ENCODE assay signal across 27 cellular contexts in genomic region chrX:34768290-34768689, GRCh38.
"Had no signal": no experiment of that assay in that cellular context is flagged by ENCODE, and none has a peak within 500 bp of the region (broad histone marks: within the 10 kb centered on the region; RNA-seq: fewer than 3 reads in every experiment).

No MANE protein-coding gene starts in this region.

- H3K27me3 ChIP-seq: body of pancreas, esophagus squamous epithelium, gastroesophageal sphincter, heart right ventricle had no signal

- H3K9me3 Mint-ChIP-seq: activated CD8-positive, alpha-beta T cell treated with anti-CD3 and anti-CD28 coated beads for 36 hours; activated T-cell treated with anti-CD3 and anti-CD28 coated beads, Interleukin-2, amount 50 U/mL, for 4 hours had no signal

- H3K36me3 ChIP-seq: esophagus squamous epithelium, gastroesophageal sphincter, heart right ventricle had no signal

- H3K4me3 ChIP-seq: body of pancreas, esophagus squamous epithelium, gastroesophageal sphincter, heart right ventricle had no signal

- H3K27me3 Mint-ChIP-seq: activated CD8-positive, alpha-beta T cell treated with anti-CD3 and anti-CD28 coated beads for 36 hours; activated naive CD8-positive, alpha-beta T cell; activated T-helper 17 cell treated with anti-CD3 and anti-CD28 coated beads, Interleukin-2, amount 50 U/mL, for 72 hours; effector memory CD8-positive, alpha-beta T cell had no signal

- H3K4me1 Mint-ChIP-seq: activated T-helper 17 cell treated with anti-CD3 and anti-CD28 coated beads, Interleukin-2, amount 50 U/mL, for 72 hours had no signal

- H3K4me3 Mint-ChIP-seq: activated CD8-positive, alpha-beta T cell treated with anti-CD3 and anti-CD28 coated beads for 36 hours; activated naive CD8-positive, alpha-beta T cell; activated T-cell treated with anti-CD3 and anti-CD28 coated beads, Interleukin-2, amount 50 U/mL, for 4 hours; activated T-helper 17 cell treated with anti-CD3 and anti-CD28 coated beads, Interleukin-2, amount 50 U/mL, for 72 hours; effector memory CD8-positive, alpha-beta T cell; WTC11 had no signal

- H3K36me3 Mint-ChIP-seq: activated naive CD8-positive, alpha-beta T cell had no signal

- H3K4me1 ChIP-seq: body of pancreas, esophagus squamous epithelium, gastroesophageal sphincter, heart right ventricle had no signal

- DNase-seq: activated CD4-positive, alpha-beta T cell treated with anti-CD3 and anti-CD28 coated beads for 48 hours; activated CD4-positive, alpha-beta T cell treated with anti-CD3 and anti-CD28 coated beads, Interleukin-2, amount 50 U/mL, for 1 hour; activated CD4-positive, alpha-beta T cell treated with anti-CD3 and anti-CD28 coated beads, Interleukin-2, amount 50 U/mL, for 48 hours; activated CD8-positive, alpha-beta memory T cell treated with anti-CD3 and anti-CD28 coated beads for 24 hours; activated CD8-positive, alpha-beta T cell treated with anti-CD3 and anti-CD28 coated beads for 36 hours; activated effector memory CD4-positive, alpha-beta T cell treated with Interleukin-2 at 50 U/mL for 16 hours; activated gamma-delta T cell treated with Interleukin-2 at 50 U/mL for 16 hours; activated naive CD4-positive, alpha-beta T cell treated with anti-CD3 and anti-CD28 coated beads, Interleukin-2, amount 50 U/mL, for 16 hours; activated naive CD4-positive, alpha-beta T cell treated with Interleukin-2 at 50 U/mL for 16 hours; activated T-cell treated with anti-CD3 and anti-CD28 coated beads, Interleukin-2, amount 50 U/mL, for 4 hours; amniotic stem cell; anterior cingulate cortex; body of pancreas; caudate nucleus; cortex of kidney; dermis blood vessel endothelial cell; effector CD4-positive, alpha-beta T cell; effector memory CD8-positive, alpha-beta T cell; esophagus squamous epithelium; foreskin melanocyte; heart right ventricle; T-helper 2 cell had no signal

- H3K9me3 ChIP-seq: body of pancreas, esophagus squamous epithelium, gastroesophageal sphincter, heart right ventricle had no signal

- H3K27ac ChIP-seq: body of pancreas, epithelial cell of prostate, esophagus squamous epithelium, gastroesophageal sphincter, heart right ventricle had no signal

- H3K27ac Mint-ChIP-seq: activated CD8-positive, alpha-beta T cell treated with anti-CD3 and anti-CD28 coated beads for 36 hours; activated naive CD8-positive, alpha-beta T cell; activated T-helper 17 cell treated with anti-CD3 and anti-CD28 coated beads, Interleukin-2, amount 50 U/mL, for 72 hours; effector memory CD8-positive, alpha-beta T cell; WTC11 had no signal

- ATAC-seq: activated CD8-positive, alpha-beta T cell treated with anti-CD3 and anti-CD28 coated beads for 36 hours; activated T-cell treated with anti-CD3 and anti-CD28 coated beads, Interleukin-2, amount 50 U/mL, for 4 hours; activated T-helper 17 cell treated with anti-CD3 and anti-CD28 coated beads, Interleukin-2, amount 50 U/mL, for 72 hours; body of pancreas; effector memory CD8-positive, alpha-beta T cell; gastroesophageal sphincter; heart right ventricle; WTC11 had no signal
